ENCODE assay signal across 17 cellular contexts in the genomic region with DNA sequence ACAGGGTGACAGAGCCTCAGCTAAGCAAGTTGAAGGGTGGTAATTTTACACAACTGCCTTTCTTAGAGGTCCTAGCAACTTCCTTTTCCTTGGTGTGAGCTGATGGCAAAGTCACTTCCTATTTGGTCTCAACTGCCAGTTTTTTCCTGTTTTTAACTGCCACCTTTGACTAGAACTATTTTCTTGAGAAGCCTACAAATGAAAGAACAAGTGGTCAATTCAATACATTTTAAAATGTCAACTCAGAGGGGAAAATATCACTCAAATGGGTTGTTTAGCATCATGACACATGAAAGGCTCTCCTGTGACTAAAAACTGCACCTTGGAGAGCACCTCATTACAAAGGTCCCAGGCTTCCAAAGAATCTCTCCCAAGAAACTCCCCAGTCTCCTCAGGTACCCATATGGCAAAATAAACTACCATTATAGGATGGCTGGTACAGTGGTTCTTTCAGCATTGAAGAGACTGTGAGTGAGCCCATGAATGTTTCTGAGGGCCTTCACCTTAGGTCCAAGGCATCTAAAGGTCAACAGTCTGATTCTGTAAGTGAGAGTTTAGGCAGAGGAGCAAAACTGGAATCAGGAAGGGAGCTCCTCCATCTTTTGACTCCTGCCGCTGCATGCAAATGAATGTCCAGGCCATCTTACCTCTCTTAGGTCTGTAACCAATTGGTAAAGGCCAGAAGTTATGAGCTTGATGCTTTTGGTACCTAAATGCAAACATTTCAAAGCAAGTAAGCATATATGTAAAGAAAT. TPM values are rescaled to one million over a fixed set of nuclear protein-coding genes. Genes with fewer than 3 reads are reported as not detected.
A peak's percentile ranks its signal among the peaks of the same experiment; 100 is the strongest.
DNase-seq lines count a peak whose midpoint lies in the region; ATAC-seq, FAIRE-seq and TF ChIP-seq lines count a peak whose summit lies in the region.
"Had no signal": no experiment of that assay in that cellular context is flagged by ENCODE, and none has a peak within 500 bp of the region (broad histone marks: within the 10 kb centered on the region; RNA-seq: fewer than 3 reads in every experiment).

No MANE protein-coding gene starts in this region.

- H3K4me2 ChIP-seq in HepG2 (ENCODE audit: low read depth, low read length) (no peak overlapping the region), GM23248 (ENCODE audit: unreplicated experiment) (no peak overlapping the region)

- in situ Hi-C loops in HepG2 (cut with HindIII; ENCODE audit: extremely low pct_ligation_motif_present, low pct_unique_long_range_greater_than_20kb) = no loop called here
- in situ Hi-C loops in GM23248 (cut with MboI) = no loop called here

- BruUV-seq in HepG2 (replicated peaks; lab: Mats Ljungman, UMichigan) = no TSS peak

- no peaks in the 10 kb centered on the region for H3K9me2 ChIP-seq in GM23248 (ENCODE audit: insufficient read depth)

- peaks cover 8% of the 10 kb centered on the region for H3K4me1 ChIP-seq in HepG2 (ENCODE audit: insufficient read depth, low read length)
- H3K4me1 ChIP-seq in GM23248 (ENCODE audit: insufficient read depth) = no peaks in the 10 kb centered on the region
- H3K4me1 ChIP-seq: BE2C had no signal

- no peak for TF ChIP-seq RAD21 in HepG2 (CRISPR knock-in tag; IDR thresholded peaks at IDR 0.05)

- H3K9me3 Mint-ChIP-seq in CD14-positive monocyte (peaks cover 0 to 5% (median 2%) of the 10 kb centered on the region in 7 donors), endothelial cell (ENCODE audit: unreplicated experiment) (no peaks in the 10 kb centered on the region)
- H3K9me3 Mint-ChIP-seq in T-helper 1 cell treated with Interleukin-12 subunit alpha and Interleukin-12 subunit beta and Interleukin-4 antibody, amounts not matched to agents 30 μg/mL and 1 μg/mL, for 36 hours = no peaks in the 10 kb centered on the region

- ATAC-seq in HG02840 (IDR thresholded peaks at IDR 0.05; ENCODE audit: low FRiP score, unreplicated experiment) (no peak), HepG2 (no peak)

- H3F3A ChIP-seq in GM23248 (ENCODE audit: insufficient read depth) = no peaks in the 10 kb centered on the region

- CTCF ChIA-PET in HepG2 (lab: Yijun Ruan, JAX; ENCODE audit: low intra/inter-chr PET ratio, low total read pairs) = no interaction called here

- whole genome bisulfite sequencing in HepG2 (ENCODE audit: low lambda C conversion rate) = 86% methylated on average over 1 of the region's 1 CpG
- WGBS in GM23248 (ENCODE audit: low coverage in 1 of 2, low lambda C conversion rate in 2 of 2, missing lambda C conversion rate in 2 of 2), 2 experiments = 89 to 93% methylated on average over 1 of the region's 1 CpG

- no peaks in the 10 kb centered on the region for H3K27me3 ChIP-seq in HepG2 (ENCODE audit: control insufficient read depth in 1 of 2, insufficient read depth in 2 of 2, low read length in 2 of 2)
- no peaks in the 10 kb centered on the region for H3K27me3 ChIP-seq in GM23248 (replicated peaks; ENCODE audit: insufficient read depth)

- H3K9me3 ChIP-seq in HepG2 (ENCODE audit: low read length) = no peaks in the 10 kb centered on the region
- no peaks in the 10 kb centered on the region for H3K9me3 ChIP-seq in GM23248 (ENCODE audit: low read depth)
- H3K9me3 ChIP-seq: BE2C, tibial nerve had no signal

- POLR2A ChIA-PET in HepG2 (lab: Yijun Ruan, JAX) = no interaction called here

- H3K36me3 Mint-ChIP-seq in CD14-positive monocyte (no peaks in the 10 kb centered on the region), endothelial cell (ENCODE audit: low read depth, unreplicated experiment) (no peaks in the 10 kb centered on the region)
- H3K36me3 Mint-ChIP-seq in T-helper 1 cell treated with Interleukin-12 subunit alpha and Interleukin-12 subunit beta and Interleukin-4 antibody, amounts not matched to agents 30 μg/mL and 1 μg/mL, for 36 hours (ENCODE audit: low read depth) = no peaks in the 10 kb centered on the region

- H2AFZ ChIP-seq in HepG2 (ENCODE audit: low read length) (no peak overlapping the region), GM23248 (no peak overlapping the region)

- no peak overlapping the region for H3K27ac ChIP-seq in HepG2 (ENCODE audit: extremely low read length, insufficient read depth, low read length)
- H3K27ac ChIP-seq in GM23248 = no peak overlapping the region
- H3K27ac ChIP-seq: tibial nerve had no signal

- H3K4me3 ChIP-seq in Jurkat, Clone E6-1 (ENCODE audit: low read length) = no peak overlapping the region
- H3K4me3 ChIP-seq in HepG2 (replicated peaks in 1 of 3; ENCODE audit: insufficient read depth in 1 of 3, low read depth in 2 of 3, low read length in 3 of 3) = no peak overlapping the region
- H3K4me3 ChIP-seq in GM23248 = no peak overlapping the region
- H3K4me3 ChIP-seq: tibial nerve had no signal

- peak overlapping the region; percentile 68 to 91 (median 78) for H3K27ac Mint-ChIP-seq in CD14-positive monocyte
- H3K27ac Mint-ChIP-seq in T-helper 1 cell treated with Interleukin-12 subunit alpha and Interleukin-12 subunit beta and Interleukin-4 antibody, amounts not matched to agents 30 μg/mL and 1 μg/mL, for 36 hours = peak overlapping the region; percentile 36
- H3K27ac Mint-ChIP-seq in endothelial cell (ENCODE audit: unreplicated experiment) = peak overlapping the region; percentile 30
- H3K27ac Mint-ChIP-seq: progenitor cell of endocrine pancreas had no signal

- TF ChIP-seq EP300 in HepG2 (IDR thresholded peaks at IDR 0.05; ENCODE audit: low read depth in 2 of 2, low read length in 2 of 2) (no peak), HepG2 (CRISPR knock-in tag; IDR thresholded peaks at IDR 0.05; ENCODE audit: borderline replicate concordance) (no peak)

- H3K79me2 ChIP-seq in HepG2 (ENCODE audit: insufficient read depth, low read length) = no peaks in the 10 kb centered on the region
- H3K79me2 ChIP-seq in GM23248 (ENCODE audit: insufficient read depth) = no peaks in the 10 kb centered on the region

- H3K9ac ChIP-seq in HepG2 (ENCODE audit: insufficient read depth, low read depth, low read length) = no peak overlapping the region
- H3K9ac ChIP-seq in GM23248 = no peak overlapping the region

- H3K36me3 ChIP-seq in HepG2 (replicated peaks in 1 of 2; ENCODE audit: control insufficient read depth in 1 of 2, insufficient read depth in 2 of 2, low read length in 2 of 2) (no peaks in the 10 kb centered on the region), GM23248 (ENCODE audit: low read depth) (no peaks in the 10 kb centered on the region)
- H3K36me3 ChIP-seq: BE2C, tibial nerve had no signal

- H3K4me1 Mint-ChIP-seq in CD14-positive monocyte (peaks cover 47% of the 10 kb centered on the region), endothelial cell (ENCODE audit: unreplicated experiment) (peaks cover 12% of the 10 kb centered on the region)
- peaks cover 20% of the 10 kb centered on the region for H3K4me1 Mint-ChIP-seq in T-helper 1 cell treated with Interleukin-12 subunit alpha and Interleukin-12 subunit beta and Interleukin-4 antibody, amounts not matched to agents 30 μg/mL and 1 μg/mL, for 36 hours (ENCODE audit: low read depth)

- H3K4me3 Mint-ChIP-seq in CD14-positive monocyte (peak overlapping the region in 1 of 2 donors; percentile 16), endothelial cell (ENCODE audit: unreplicated experiment) (no peak overlapping the region)
- H3K4me3 Mint-ChIP-seq in T-helper 1 cell treated with Interleukin-12 subunit alpha and Interleukin-12 subunit beta and Interleukin-4 antibody, amounts not matched to agents 30 μg/mL and 1 μg/mL, for 36 hours = no peak overlapping the region

- FAIRE-seq in HepG2 (lab: Jason Lieb, UNC) (no peak), RCC 7860 (lab: Jason Lieb, UNC) (no peak)
- FAIRE-seq: colon had no signal

- TF ChIP-seq CTCF in CD14-positive monocyte (IDR thresholded peaks at IDR 0.05) (no peak), endothelial cell (IDR thresholded peaks at IDR 0.05; ENCODE audit: unreplicated experiment) (no peak), HepG2 (CRISPR knock-in tag; IDR thresholded peaks at IDR 0.05) (no peak)

- intact Hi-C loops in CD14-positive monocyte (cut with micrococcal nuclease) (no loop called here), HepG2 (cut with micrococcal nuclease; ENCODE audit: unreplicated experiment) (no loop called here)

- H4K20me1 ChIP-seq in HepG2 (ENCODE audit: insufficient read depth, low read length) (no peaks in the 10 kb centered on the region), GM23248 (ENCODE audit: insufficient read depth) (no peaks in the 10 kb centered on the region)

- H3K27me3 Mint-ChIP-seq in CD14-positive monocyte (ENCODE audit: low read depth in 3 of 3) = peaks cover 0 to 22% (median 0%) of the 10 kb centered on the region in 3 donors
- H3K27me3 Mint-ChIP-seq in T-helper 1 cell treated with Interleukin-12 subunit alpha and Interleukin-12 subunit beta and Interleukin-4 antibody, amounts not matched to agents 30 μg/mL and 1 μg/mL, for 36 hours (ENCODE audit: low read depth) = no peaks in the 10 kb centered on the region
- no peaks in the 10 kb centered on the region for H3K27me3 Mint-ChIP-seq in endothelial cell (ENCODE audit: unreplicated experiment)
- H3K27me3 Mint-ChIP-seq: progenitor cell of endocrine pancreas had no signal

- no peak for TF ChIP-seq POLR2A in HepG2 (IDR thresholded peaks at IDR 0.05; ENCODE audit: insufficient read depth in 1 of 2, low read depth in 2 of 2, low read length in 2 of 2)

- DNase-seq in CD14-positive monocyte (ENCODE audit: low spot score) (no peak), endothelial cell (ENCODE audit: low spot score) (no peak), HepG2 (ENCODE audit: low spot score) (no peak), RCC 7860 (ENCODE audit: low spot score) (no peak), GM23248 (no peak)
- DNase-seq in Jurkat, Clone E6-1 (ENCODE audit: low read depth, low spot score) = peak; percentile 30
- DNase-seq: amniotic stem cell, BE2C, kidney glomerular epithelial cell, NCI-H1694 treated with DMSO at 0.1 percent for 48 hours, NCI-H524, RPMI8226 had no signal

RNA-seq across cellular contexts. Expression of gene STK26, which starts 5.5 kb away (rescaled TPM):
- 10 to 100 TPM; 22.2 to 25.1 TPM for polyA plus RNA-seq in CD14-positive monocyte
- 52.1 TPM for polyA plus RNA-seq in Jurkat, Clone E6-1 (2012; ENCODE audit: insufficient read depth, insufficient read length)
- total RNA-seq in endothelial cell (ENCODE audit: unreplicated experiment) = 29.7 TPM
- total RNA-seq in HepG2 (2016; rRNA removed; fragmentation: Illumina TruSeq; extraction: Trizol) = 47.9 and 78.3 TPM in 2 replicates
- 3.9 and 4.1 TPM in 2 replicates for total RNA-seq in HepG2 (2016; cell fraction: cytosol; rRNA removed; fragmentation: Illumina TruSeq; extraction: Trizol; ENCODE audit: low read depth)
- 50.2 and 76.1 TPM in 2 replicates for total RNA-seq in HepG2 (2016; cell fraction: insoluble cytoplasmic fraction; rRNA removed; fragmentation: Illumina TruSeq; extraction: Trizol)
- total RNA-seq in HepG2 (2016; cell fraction: membrane; rRNA removed; fragmentation: Illumina TruSeq; extraction: Trizol) = 14.7 and 16.0 TPM in 2 replicates
- 22.7 and 24.9 TPM in 2 replicates for total RNA-seq in HepG2 (2016; cell fraction: nucleus; rRNA removed; fragmentation: Illumina TruSeq; extraction: Trizol)
- 11.1 and 16.9 TPM in 2 replicates for polyA plus RNA-seq in HepG2 (2011; rRNA removed)
- 5.3 and 8.4 TPM in 2 replicates for polyA plus RNA-seq in HepG2 (2011; cell fraction: cytosol; rRNA removed)
- polyA plus RNA-seq in HepG2 (2011; cell fraction: nucleus; rRNA removed) = 7.2 and 7.9 TPM in 2 replicates
- 24.1 and 25.9 TPM in 2 replicates for polyA plus RNA-seq in HepG2 (2012)
- 1.7 and 2.0 TPM in 2 replicates for polyA plus RNA-seq in HepG2 (2016; cell fraction: cytosol; fragmentation: Illumina TruSeq; extraction: Trizol; ENCODE audit: low read depth)
- polyA plus RNA-seq in HepG2 (2016; cell fraction: insoluble cytoplasmic fraction; fragmentation: Illumina TruSeq; extraction: Trizol; ENCODE audit: low read depth) = 53.2 and 59.8 TPM in 2 replicates
- 7.0 and 7.2 TPM in 2 replicates for polyA plus RNA-seq in HepG2 (2016; cell fraction: membrane; fragmentation: Illumina TruSeq; extraction: Trizol; ENCODE audit: low read depth)
- polyA plus RNA-seq in HepG2 (2016; cell fraction: nucleus; fragmentation: Illumina TruSeq; extraction: Trizol; ENCODE audit: insufficient read depth, low read depth) = 36.2 and 38.3 TPM in 2 replicates
- 2.9 and 5.0 TPM in 2 replicates for polyA minus RNA-seq in HepG2 (2011; rRNA and poly(A)+ RNA removed; ENCODE audit: low replicate concordance)
- 17.5 and 18.7 TPM in 2 replicates for polyA minus RNA-seq in HepG2 (2011; cell fraction: cytosol; rRNA and poly(A)+ RNA removed)
- polyA minus RNA-seq in HepG2 (2011; cell fraction: nucleus; rRNA and poly(A)+ RNA removed) = 11.1 and 14.2 TPM in 2 replicates
- 1.0 and 1.1 TPM in 2 replicates for total RNA-seq in GM23248 (2014; rRNA removed; shearing (Covaris generic))
- 0.74 and 1.1 TPM in 2 replicates for polyA plus RNA-seq in GM23248 (2016; fragmentation: Nextera tagmentation; extraction: Ambion mirVana)
